In the genomic region with DNA sequence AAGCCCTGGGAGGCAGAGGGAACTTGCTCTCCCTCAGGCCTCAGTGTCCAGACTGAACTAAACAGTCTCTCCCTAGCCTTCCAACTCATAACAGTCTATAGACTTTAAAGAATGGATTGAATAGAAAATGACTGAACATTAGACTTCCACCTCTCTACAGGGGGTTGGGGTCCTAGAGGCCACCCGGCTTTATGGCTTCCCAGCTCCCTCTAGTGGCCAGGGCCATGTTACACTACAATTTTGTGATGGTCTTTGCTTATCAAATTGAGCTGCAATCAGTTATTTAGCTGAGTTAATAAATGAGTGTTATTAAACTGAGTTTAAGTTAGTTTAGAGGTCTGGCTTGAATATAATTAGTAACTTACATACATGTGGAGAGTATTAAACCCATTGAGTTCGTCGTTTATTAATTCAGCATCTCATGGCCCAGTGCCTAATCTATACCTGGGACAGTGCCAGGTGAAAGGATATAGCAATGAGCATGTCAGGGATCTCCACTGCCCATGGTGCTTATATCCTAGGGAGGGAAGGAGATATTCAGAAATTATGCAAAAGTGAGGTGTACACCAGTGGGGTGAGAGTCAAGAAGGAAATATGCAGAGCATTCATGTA, we compare ENCODE assay signal across 8 cellular contexts.
DNase-seq lines count a peak whose midpoint lies in the region; ATAC-seq, FAIRE-seq and TF ChIP-seq lines count a peak whose summit lies in the region.

No MANE protein-coding gene starts in this region.

- ATAC-seq in GM21390 (IDR thresholded peaks at IDR 0.05; ENCODE audit: unreplicated experiment): peak; percentile 74
- no peak for ATAC-seq in HG03139 (IDR thresholded peaks at IDR 0.05; ENCODE audit: unreplicated experiment)

- H3K27me3 ChIP-seq in small intestine (ENCODE audit: control insufficient read depth in 2 of 2, insufficient read depth in 2 of 2, low read length in 2 of 2): no peaks in the 10 kb centered on the region

- peak; percentile 86 for TF ChIP-seq CTCF in foreskin fibroblast (IDR thresholded peaks at IDR 0.05; ENCODE audit: low read depth, low read length)

- DNase-seq in COLO829 (ENCODE audit: low spot score) (peak; percentile 13), NCI-H526 treated with DMSO at 0.1 percent for 48 hours (lab: John Stamatoyannopoulos, UW) (peak; percentile 21), foreskin fibroblast (peak in 1 of 2 donors; percentile 77), small intestine (peak; percentile 15), occipital lobe (lab: John Stamatoyannopoulos, UW) (no peak)
- DNase-seq in activated CD8-positive, alpha-beta memory T cell treated with anti-CD3 and anti-CD28 coated beads, Interleukin-2, amount 50 U/mL, for 4 hours: peak; percentile 50

- H3K9me3 ChIP-seq in small intestine (ENCODE audit: control insufficient read depth, low read depth): no peaks in the 10 kb centered on the region

- H3K4me3 ChIP-seq in foreskin fibroblast (ENCODE audit: low read depth in 1 of 2, low read length in 2 of 2) (no peak overlapping the region), small intestine (ENCODE audit: low read depth in 1 of 2, low read length in 2 of 2) (no peak overlapping the region)

- no peak for FAIRE-seq in small intestine (lab: Jason Lieb, UNC)

- H3K27ac ChIP-seq in small intestine (ENCODE audit: low read depth in 1 of 2, low read length in 1 of 2): no peak overlapping the region

- H3K36me3 ChIP-seq in small intestine (ENCODE audit: control insufficient read depth in 2 of 2, insufficient read depth in 2 of 2, low read length in 2 of 2): no peaks in the 10 kb centered on the region

- 8 to 20% (median 12%) methylated on average over 3 of the region's 3 CpGs for whole genome bisulfite sequencing in small intestine, 3 donors

- no peaks in the 10 kb centered on the region for H3K4me1 ChIP-seq in small intestine (ENCODE audit: control insufficient read depth in 2 of 2, insufficient read depth in 1 of 2, low read depth in 1 of 2, low read length in 1 of 2)
